ENCODE assay signal across 1 cellular context in the genomic region with DNA sequence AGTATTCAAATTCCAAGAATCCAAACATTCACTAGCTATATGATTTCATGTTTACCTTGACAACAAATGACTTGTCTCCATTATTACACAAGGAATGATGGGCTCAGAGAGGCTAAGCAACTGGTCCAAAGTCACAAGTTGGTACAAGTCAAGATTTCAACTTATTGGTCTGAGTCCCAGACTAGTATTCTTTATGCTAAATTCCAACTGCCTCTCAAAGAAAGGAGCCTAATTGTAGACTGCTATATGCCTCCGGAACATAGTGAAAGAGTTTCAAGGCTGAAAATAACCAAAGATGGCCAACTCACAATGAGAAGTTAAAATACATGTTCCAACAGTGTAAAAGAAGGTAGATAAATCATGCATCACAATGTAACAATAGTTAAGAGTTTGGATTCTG.
TF ChIP-seq lines count a peak whose summit lies in the region.

No MANE protein-coding gene starts in this region.

TF ChIP-seq in HEK293, 187 proteins besides CTCF, POLR2A, EP300 and RAD21 (continued from another document):
- TF ChIP-seq, protein P1, sequence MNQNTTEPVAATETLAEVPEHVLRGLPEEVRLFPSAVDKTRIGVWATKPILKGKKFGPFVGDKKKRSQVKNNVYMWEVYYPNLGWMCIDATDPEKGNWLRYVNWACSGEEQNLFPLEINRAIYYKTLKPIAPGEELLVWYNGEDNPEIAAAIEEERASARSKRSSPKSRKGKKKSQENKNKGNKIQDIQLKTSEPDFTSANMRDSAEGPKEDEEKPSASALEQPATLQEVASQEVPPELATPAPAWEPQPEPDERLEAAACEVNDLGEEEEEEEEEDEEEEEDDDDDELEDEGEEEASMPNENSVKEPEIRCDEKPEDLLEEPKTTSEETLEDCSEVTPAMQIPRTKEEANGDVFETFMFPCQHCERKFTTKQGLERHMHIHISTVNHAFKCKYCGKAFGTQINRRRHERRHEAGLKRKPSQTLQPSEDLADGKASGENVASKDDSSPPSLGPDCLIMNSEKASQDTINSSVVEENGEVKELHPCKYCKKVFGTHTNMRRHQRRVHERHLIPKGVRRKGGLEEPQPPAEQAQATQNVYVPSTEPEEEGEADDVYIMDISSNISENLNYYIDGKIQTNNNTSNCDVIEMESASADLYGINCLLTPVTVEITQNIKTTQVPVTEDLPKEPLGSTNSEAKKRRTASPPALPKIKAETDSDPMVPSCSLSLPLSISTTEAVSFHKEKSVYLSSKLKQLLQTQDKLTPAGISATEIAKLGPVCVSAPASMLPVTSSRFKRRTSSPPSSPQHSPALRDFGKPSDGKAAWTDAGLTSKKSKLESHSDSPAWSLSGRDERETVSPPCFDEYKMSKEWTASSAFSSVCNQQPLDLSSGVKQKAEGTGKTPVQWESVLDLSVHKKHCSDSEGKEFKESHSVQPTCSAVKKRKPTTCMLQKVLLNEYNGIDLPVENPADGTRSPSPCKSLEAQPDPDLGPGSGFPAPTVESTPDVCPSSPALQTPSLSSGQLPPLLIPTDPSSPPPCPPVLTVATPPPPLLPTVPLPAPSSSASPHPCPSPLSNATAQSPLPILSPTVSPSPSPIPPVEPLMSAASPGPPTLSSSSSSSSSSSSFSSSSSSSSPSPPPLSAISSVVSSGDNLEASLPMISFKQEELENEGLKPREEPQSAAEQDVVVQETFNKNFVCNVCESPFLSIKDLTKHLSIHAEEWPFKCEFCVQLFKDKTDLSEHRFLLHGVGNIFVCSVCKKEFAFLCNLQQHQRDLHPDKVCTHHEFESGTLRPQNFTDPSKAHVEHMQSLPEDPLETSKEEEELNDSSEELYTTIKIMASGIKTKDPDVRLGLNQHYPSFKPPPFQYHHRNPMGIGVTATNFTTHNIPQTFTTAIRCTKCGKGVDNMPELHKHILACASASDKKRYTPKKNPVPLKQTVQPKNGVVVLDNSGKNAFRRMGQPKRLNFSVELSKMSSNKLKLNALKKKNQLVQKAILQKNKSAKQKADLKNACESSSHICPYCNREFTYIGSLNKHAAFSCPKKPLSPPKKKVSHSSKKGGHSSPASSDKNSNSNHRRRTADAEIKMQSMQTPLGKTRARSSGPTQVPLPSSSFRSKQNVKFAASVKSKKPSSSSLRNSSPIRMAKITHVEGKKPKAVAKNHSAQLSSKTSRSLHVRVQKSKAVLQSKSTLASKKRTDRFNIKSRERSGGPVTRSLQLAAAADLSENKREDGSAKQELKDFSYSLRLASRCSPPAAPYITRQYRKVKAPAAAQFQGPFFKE (tag by site-specific recombination; IDR thresholded peaks at IDR 0.05; ENCODE audit: borderline replicate concordance) = no peak
- no peak for TF ChIP-seq ZNF423 (tag by site-specific recombination; IDR thresholded peaks at IDR 0.05)
- TF ChIP-seq GFI1B (tag by site-specific recombination; IDR thresholded peaks at IDR 0.05) = no peak
TF ChIP-seq in HEK293: peak in this region for 5.
